In the genomic region with DNA sequence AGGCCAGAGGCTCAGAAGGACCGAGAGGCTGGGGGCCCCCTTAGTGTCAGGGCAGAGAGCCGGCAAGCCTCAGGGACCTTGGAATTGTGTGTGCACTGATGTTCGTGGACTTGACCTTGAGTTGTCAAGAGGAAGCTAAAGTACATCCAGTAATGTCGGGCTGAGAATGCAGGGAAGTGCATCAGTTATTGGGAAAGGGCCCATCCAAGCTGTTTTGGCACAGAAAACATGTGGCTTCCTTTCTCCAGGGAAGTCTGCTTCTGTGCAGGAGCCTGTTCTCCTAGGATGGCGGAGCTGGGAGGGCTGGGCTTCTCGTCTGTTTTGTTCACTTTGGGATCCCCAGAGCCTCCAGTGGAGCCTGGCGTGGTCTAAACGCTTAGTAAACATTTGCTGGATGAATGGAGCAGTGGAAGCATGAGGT, we compare ENCODE assay signal across 23 cellular contexts. TPM values are rescaled to one million over a fixed set of nuclear protein-coding genes. Genes with fewer than 3 reads are reported as not detected.
A peak's percentile ranks its signal among the peaks of the same experiment; 100 is the strongest.
DNase-seq lines count a peak whose midpoint lies in the region; ATAC-seq and TF ChIP-seq lines count a peak whose summit lies in the region.
"Had no signal": no experiment of that assay in that cellular context is flagged by ENCODE, and none has a peak within 500 bp of the region (broad histone marks: within the 10 kb centered on the region; RNA-seq: fewer than 3 reads in every experiment).

No MANE protein-coding gene starts in this region.

- no peaks in the 10 kb centered on the region for H3K27me3 ChIP-seq in IMR-90 (ENCODE audit: control insufficient read depth, insufficient read depth, low read length)
- H3K27me3 ChIP-seq: SJSA1, uterus had no signal

- no peak overlapping the region for H2AK9ac ChIP-seq in IMR-90 (replicated peaks; ENCODE audit: low read depth, low read length, poor library complexity)

- H3K56ac ChIP-seq in IMR-90 (ENCODE audit: extremely low read depth, insufficient read depth, low read length): no peak overlapping the region

- no peak overlapping the region for H4K5ac ChIP-seq in IMR-90 (ENCODE audit: low read depth, low read length)

- no peak overlapping the region for H3K18ac ChIP-seq in IMR-90 (ENCODE audit: low read depth, low read length)

- peaks cover 0 to 5% (median 0%) of the 10 kb centered on the region in 3 donors for H3K4me1 Mint-ChIP-seq in T-cell

- in situ Hi-C loops in IMR-90 (cut with MboI; ENCODE audit: low sequenced_read_pairs): no loop called here

- no peak overlapping the region for H3K9ac ChIP-seq in IMR-90 (ENCODE audit: low read depth, low read length)

- H3K36me3 ChIP-seq in IMR-90 (ENCODE audit: control insufficient read depth, insufficient read depth, low read length): peaks cover 30% of the 10 kb centered on the region
- H3K36me3 ChIP-seq: HAP-1, uterus had no signal

- CTCF ChIA-PET in IMR-90 (lab: Yijun Ruan, JAX): no interaction called here
- CTCF ChIA-PET in T-cell (lab: Charles Lee): interaction anchor here in 1 of 2 donors (0.9 kb wide), 1 partner anchor 485 kb away, joined by 3 read pairs; no protein-coding TSS in a partner anchor

- intact Hi-C loops in IMR-90 (cut with micrococcal nuclease): no loop called here
- intact Hi-C loops in left ventricle myocardium superior (cut with micrococcal nuclease): no loop called here
- intact Hi-C loops in sciatic nerve (cut with DNase I): no loop called here

- no peak overlapping the region for H3K4me3 ChIP-seq in IMR-90 (ENCODE audit: insufficient read depth, low read depth, low read length)
- H3K4me3 ChIP-seq: esophagus squamous epithelium, HAP-1, SJSA1, uterus had no signal

- no peak overlapping the region for H2BK15ac ChIP-seq in IMR-90 (ENCODE audit: low read depth, low read length)

- no peak overlapping the region for H3K27ac Mint-ChIP-seq in T-cell
- H3K27ac Mint-ChIP-seq: CD8-positive, alpha-beta T cell; mesothelial cell of epicardium; stimulated activated naive CD8-positive, alpha-beta T cell treated with anti-CD3 and anti-CD28 coated beads, Interleukin-15, Interleukin-2, amounts not matched to agents 100 ng/mL and 50 ng/mL, for 24 hours had no signal

- no peaks in the 10 kb centered on the region for H3K36me3 Mint-ChIP-seq in T-cell
- H3K36me3 Mint-ChIP-seq: CD8-positive, alpha-beta T cell had no signal

- BruUV-seq in IMR-90 (replicated peaks; lab: Mats Ljungman, UMichigan): no TSS peak

- peak overlapping the region; percentile 36 for H3K4ac ChIP-seq in IMR-90 (ENCODE audit: low read depth, low read length)

- DNase-seq in IMR-90 (no peak), amniotic epithelial cell (ENCODE audit: low read depth) (peak; percentile 65), left ventricle myocardium superior (peak; percentile 75), sciatic nerve (ENCODE audit: low spot score) (peak; percentile 74), GDM1 (lab: John Stamatoyannopoulos, UW) (no peak), T-cell (no peak)
- DNase-seq: activated CD4-positive, alpha-beta T cell treated with anti-CD3 and anti-CD28 coated beads for 1 hour; amygdala; CD8-positive, alpha-beta T cell; effector CD8-positive, alpha-beta T cell; esophagus squamous epithelium; KBM-7; NCI-H2081 treated with DMSO at 0.1 percent for 48 hours; NCI-H774; PC-3; T1000; uterus had no signal

- no peak overlapping the region for H3K4me3 Mint-ChIP-seq in T-cell
- H3K4me3 Mint-ChIP-seq: CD8-positive, alpha-beta T cell; mesothelial cell of epicardium; stimulated activated naive CD8-positive, alpha-beta T cell treated with anti-CD3 and anti-CD28 coated beads, Interleukin-15, Interleukin-2, amounts not matched to agents 100 ng/mL and 50 ng/mL, for 24 hours had no signal

- TF ChIP-seq POLR2A in IMR-90 (IDR thresholded peaks at IDR 0.05; ENCODE audit: low read depth, low read length): no peak

- no peak overlapping the region for H3K27ac ChIP-seq in IMR-90 (ENCODE audit: insufficient read depth, low read length)
- H3K27ac ChIP-seq: SJSA1, uterus had no signal

- no peak for ATAC-seq in IMR-90 (ENCODE audit: low read depth)
- ATAC-seq in left ventricle myocardium superior: peak; percentile 43
- peak; percentile 68 for ATAC-seq in sciatic nerve
- ATAC-seq in HG03095 (IDR thresholded peaks at IDR 0.05; ENCODE audit: unreplicated experiment): no peak
- ATAC-seq in T-cell (replicated peaks in 1 of 4): no peak
- no peak for ATAC-seq in GM21390 (IDR thresholded peaks at IDR 0.05; ENCODE audit: unreplicated experiment)
- ATAC-seq: CD8-positive, alpha-beta T cell; PC-3 had no signal

- dilution Hi-C loops in IMR-90 (cut with HindIII; ENCODE audit: low sequenced_read_pairs, unreplicated experiment): no loop called here

- 0 out of 4 replicates have a peak overlapping the region, but pooled peaks of 1 of the 2 experiments have one; percentile 16 for H4K8ac ChIP-seq in IMR-90 (ENCODE audit: low read depth in 2 of 2, low read length in 2 of 2)

- TF ChIP-seq CTCF in IMR-90 (conservative IDR thresholded peaks at IDR 0.05; ENCODE audit: low read depth, low read length): no peak

- peaks cover 11 to 55% of the 10 kb centered on the region in 2 experiments; a peak in 3 of 4 replicates for H3K79me1 ChIP-seq in IMR-90 (ENCODE audit: low read depth in 1 of 2, low read length in 2 of 2)

- H2BK5ac ChIP-seq in IMR-90 (ENCODE audit: low read depth, low read length, poor library complexity, severe bottlenecking): no peak overlapping the region

- no peak overlapping the region for H2BK120ac ChIP-seq in IMR-90 (ENCODE audit: low read depth, low read length)

- no peak overlapping the region; the same call in 1 of the 2 replicates for H3K23ac ChIP-seq in IMR-90 (ENCODE audit: low read depth, low read length)

- H3K14ac ChIP-seq in IMR-90 (replicated peaks; ENCODE audit: low read depth, low read length): no peak overlapping the region

- no peak overlapping the region for H4K91ac ChIP-seq in IMR-90 (ENCODE audit: insufficient read depth, low read depth, low read length)

- peaks cover 12 to 21% of the 10 kb centered on the region in 2 donors for H3K27me3 Mint-ChIP-seq in T-cell

- peaks cover 19% of the 10 kb centered on the region for H3K4me1 ChIP-seq in IMR-90 (ENCODE audit: control insufficient read depth, insufficient read depth, low read length)
- H3K4me1 ChIP-seq: HAP-1 had no signal

- no peak overlapping the region for H2AK5ac ChIP-seq in IMR-90 (ENCODE audit: low read depth, low read length)

- H4K20me1 ChIP-seq in IMR-90 (ENCODE audit: insufficient read depth, low read length): peaks cover 5% of the 10 kb centered on the region; the same call in 1 of the 2 replicates

- H3K9me3 ChIP-seq in IMR-90 (ENCODE audit: control insufficient read depth, insufficient read depth, low read length): no peaks in the 10 kb centered on the region
- H3K9me3 ChIP-seq: esophagus squamous epithelium, HAP-1, SJSA1, uterus had no signal

- 73% methylated on average over 6 of the region's 8 CpGs; no CpG with 5 or more reads in 1 of the 2 experiments for WGBS in IMR-90 (ENCODE audit: extremely low coverage in 2 of 2, insufficient read length in 1 of 2), 2 experiments

- H3K9me1 ChIP-seq in IMR-90 (ENCODE audit: insufficient read depth, low read length): peaks cover 18% of the 10 kb centered on the region

- H3K4me2 ChIP-seq in IMR-90 (ENCODE audit: low read depth, low read length): no peak overlapping the region

- POLR2A ChIA-PET in IMR-90 (lab: Charles Lee; ENCODE audit: unreplicated experiment): no interaction called here
- POLR2A ChIA-PET in T-cell (lab: Charles Lee): no interaction called here

- no peak for TF ChIP-seq RAD21 in IMR-90 (IDR thresholded peaks at IDR 0.05; ENCODE audit: low read length)

- H2BK20ac ChIP-seq in IMR-90 (ENCODE audit: low read depth, low read length): no peak overlapping the region

- no peaks in the 10 kb centered on the region for H3K9me3 Mint-ChIP-seq in T-cell
- H3K9me3 Mint-ChIP-seq: CD8-positive, alpha-beta T cell; mesothelial cell of epicardium; stimulated activated naive CD8-positive, alpha-beta T cell treated with anti-CD3 and anti-CD28 coated beads, Interleukin-15, Interleukin-2, amounts not matched to agents 100 ng/mL and 50 ng/mL, for 24 hours had no signal

- no peak overlapping the region for H2AFZ ChIP-seq in IMR-90 (replicated peaks; ENCODE audit: low read length, poor library complexity)

TF ChIP-seq in IMR-90, 13 proteins besides CTCF, POLR2A, EP300 and RAD21 (continues in another document):
- TF ChIP-seq MXI1 (IDR thresholded peaks at IDR 0.05; ENCODE audit: borderline replicate concordance, low read depth, low read length) (no peak), CEBPB (IDR thresholded peaks at IDR 0.05; ENCODE audit: low read depth, low read length) (no peak), NFE2L2 (IDR thresholded peaks at IDR 0.05; ENCODE audit: low read depth, low read length) (no peak), SMC3 (IDR thresholded peaks at IDR 0.05; ENCODE audit: low read depth, low read length) (no peak), RCOR1 (IDR thresholded peaks at IDR 0.05; ENCODE audit: insufficient replicate concordance, low read length) (no peak), RFX5 (IDR thresholded peaks at IDR 0.05; ENCODE audit: low read depth, low read length) (no peak), CHD1 (IDR thresholded peaks at IDR 0.05; ENCODE audit: low read depth, low read length) (no peak), BHLHE40 (IDR thresholded peaks at IDR 0.05; ENCODE audit: low read depth, low read length) (no peak)
- TF ChIP-seq, protein P1, sequence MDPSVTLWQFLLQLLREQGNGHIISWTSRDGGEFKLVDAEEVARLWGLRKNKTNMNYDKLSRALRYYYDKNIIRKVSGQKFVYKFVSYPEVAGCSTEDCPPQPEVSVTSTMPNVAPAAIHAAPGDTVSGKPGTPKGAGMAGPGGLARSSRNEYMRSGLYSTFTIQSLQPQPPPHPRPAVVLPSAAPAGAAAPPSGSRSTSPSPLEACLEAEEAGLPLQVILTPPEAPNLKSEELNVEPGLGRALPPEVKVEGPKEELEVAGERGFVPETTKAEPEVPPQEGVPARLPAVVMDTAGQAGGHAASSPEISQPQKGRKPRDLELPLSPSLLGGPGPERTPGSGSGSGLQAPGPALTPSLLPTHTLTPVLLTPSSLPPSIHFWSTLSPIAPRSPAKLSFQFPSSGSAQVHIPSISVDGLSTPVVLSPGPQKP (IDR thresholded peaks at IDR 0.05; ENCODE audit: borderline replicate concordance, low read depth, low read length): no peak
- TF ChIP-seq, protein P2, sequence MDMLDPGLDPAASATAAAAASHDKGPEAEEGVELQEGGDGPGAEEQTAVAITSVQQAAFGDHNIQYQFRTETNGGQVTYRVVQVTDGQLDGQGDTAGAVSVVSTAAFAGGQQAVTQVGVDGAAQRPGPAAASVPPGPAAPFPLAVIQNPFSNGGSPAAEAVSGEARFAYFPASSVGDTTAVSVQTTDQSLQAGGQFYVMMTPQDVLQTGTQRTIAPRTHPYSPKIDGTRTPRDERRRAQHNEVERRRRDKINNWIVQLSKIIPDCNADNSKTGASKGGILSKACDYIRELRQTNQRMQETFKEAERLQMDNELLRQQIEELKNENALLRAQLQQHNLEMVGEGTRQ (IDR thresholded peaks at IDR 0.05; ENCODE audit: low read depth, low read length): no peak

RNA-seq across cellular contexts. Expression of a gene that starts 23.7 kb away (rescaled TPM):
- total RNA-seq in IMR-90 (2012; rRNA removed) (7.8 and 7.9 TPM in 2 replicates), left ventricle myocardium superior (29.6 TPM), sciatic nerve (57.2 TPM), T-cell (under 1 TPM in 1 of 5 donors, not detected in 4; 0.20 TPM)
- 9.0 and 11.2 TPM in 2 replicates for polyA plus RNA-seq in IMR-90 (2012; rRNA removed)
- 6.2 and 7.6 TPM in 2 replicates for polyA plus RNA-seq in IMR-90 (2012; cell fraction: cytosol; rRNA removed)
- polyA plus RNA-seq in IMR-90 (2012; cell fraction: nucleus; rRNA removed; ENCODE audit: low replicate concordance): 5.0 and 13.0 TPM in 2 replicates

Comparison
In these comparisons a context has a peak if more than half of its experiments do, and no peak if none do; other contexts are left out.
1. ATAC-seq: peak in left ventricle myocardium superior (single experiment) and sciatic nerve (single experiment); none in IMR-90 (single experiment), HG03095 (single experiment), T-cell (0 of 4) and GM21390 (single experiment).
2. DNase-seq: peak in amniotic epithelial cell (single experiment), left ventricle myocardium superior (single experiment) and sciatic nerve (single experiment); none in IMR-90 (single experiment), GDM1 (single experiment) and T-cell (0 of 34).